Comparison of ENCODE assay signal across 8 cellular contexts in genomic region chr6:156776470-156776840, GRCh38. TPM values are rescaled to one million over a fixed set of nuclear protein-coding genes. Genes with fewer than 3 reads are reported as not detected.
A peak's percentile ranks its signal among the peaks of the same experiment; 100 is the strongest.
DNase-seq lines count a peak whose midpoint lies in the region; ATAC-seq and TF ChIP-seq lines count a peak whose summit lies in the region.

No MANE protein-coding gene starts in this region.

- no peaks in the 10 kb centered on the region for H3K36me3 ChIP-seq in left lung
- H3K36me3 ChIP-seq in tibial artery: no peaks in the 10 kb centered on the region

- peaks cover 19% of the 10 kb centered on the region for H3K4me1 Mint-ChIP-seq in MCF 10A (ENCODE audit: insufficient read depth, unreplicated experiment)

- H3K27me3 ChIP-seq in left lung: no peaks in the 10 kb centered on the region
- H3K27me3 ChIP-seq in tibial artery: no peaks in the 10 kb centered on the region

- TSS peak; percentile 40 for BruUV-seq in MCF 10A (replicated peaks; lab: Mats Ljungman, UMichigan)

- POLR2A ChIA-PET in MCF 10A (lab: Yijun Ruan, JAX): interaction anchor here (0.6 to 6.6 kb wide), 15 partner anchors 10 to 581 kb away, joined by 3 to 196 read pairs (median 9); no protein-coding TSS in a partner anchor

- DNase-seq in Right ventricle myocardium superior (no peak), cardiac septum (ENCODE audit: low spot score) (no peak), NCI-H774 (lab: John Stamatoyannopoulos, UW) (peak; percentile 27), MCF 10A (ENCODE audit: unreplicated experiment) (peak; percentile 63), left lung (no peak), tibial artery (no peak)

- H3K27me3 Mint-ChIP-seq in MCF 10A (ENCODE audit: insufficient read depth, unreplicated experiment): no peaks in the 10 kb centered on the region

- ATAC-seq in Right ventricle myocardium superior (ENCODE audit: poor library complexity) (peak; percentile 6), left lung (peak; percentile 1), GM18861 (IDR thresholded peaks at IDR 0.05; ENCODE audit: unreplicated experiment) (no peak), HG02763 (IDR thresholded peaks at IDR 0.05; ENCODE audit: unreplicated experiment) (no peak)

- TF ChIP-seq CTCF in MCF 10A (IDR thresholded peaks at IDR 0.05; ENCODE audit: unreplicated experiment) (no peak), left lung (IDR thresholded peaks at IDR 0.05) (no peak), tibial artery (IDR thresholded peaks at IDR 0.05) (no peak)

- H3K4me3 Mint-ChIP-seq in MCF 10A (ENCODE audit: unreplicated experiment): peak overlapping the region; percentile 79

- H3K9me3 ChIP-seq in left lung (no peaks in the 10 kb centered on the region), tibial artery (no peaks in the 10 kb centered on the region)

- H3K9me3 Mint-ChIP-seq in MCF 10A (ENCODE audit: unreplicated experiment): no peaks in the 10 kb centered on the region

- intact Hi-C loops in Right ventricle myocardium superior (cut with DNase I): loop anchor here (2.0 to 5.0 kb wide), 2 partner anchors 88 to 214 kb away; no protein-coding TSS in a partner anchor
- intact Hi-C loops in cardiac septum (cut with DNase I): loop anchor here (5.0 to 10.0 kb wide), 2 partner anchors 54 to 212 kb away; no protein-coding TSS in a partner anchor
- intact Hi-C loops in MCF 10A (cut with micrococcal nuclease): loop anchor here (2.0 to 5.0 kb wide), 2 partner anchors 406 to 622 kb away; no protein-coding TSS in a partner anchor
- intact Hi-C loops in left lung (cut with DNase I): loop anchor here in 1 of 2 donors (5.0 kb wide), 1 partner anchor 89 kb away; no protein-coding TSS in a partner anchor
- intact Hi-C loops in tibial artery (cut with DNase I; ENCODE audit: low total_unique reads): loop anchor here (5.0 to 10.0 kb wide), 2 partner anchors 246 to 408 kb away; no protein-coding TSS in a partner anchor

- H3K4me3 ChIP-seq in left lung: peak overlapping the region; percentile 52 to 72
- peak overlapping the region; percentile 86 to 96 for H3K4me3 ChIP-seq in tibial artery

- peaks cover 7 to 36% of the 10 kb centered on the region in 2 donors for H3K4me1 ChIP-seq in left lung
- H3K4me1 ChIP-seq in tibial artery: peaks cover 5 to 35% (median 25%) of the 10 kb centered on the region in 4 donors

- H3K36me3 Mint-ChIP-seq in MCF 10A (ENCODE audit: insufficient read depth, unreplicated experiment): peaks cover 7% of the 10 kb centered on the region

- peak overlapping the region; percentile 94 for H3K27ac Mint-ChIP-seq in MCF 10A (ENCODE audit: low read depth, unreplicated experiment)

- CTCF ChIA-PET in MCF 10A (lab: Yijun Ruan, JAX): interaction anchor here (0.7 kb wide), 1 partner anchor 24 kb away, joined by 3 read pairs; no protein-coding TSS in a partner anchor

- H3K27ac ChIP-seq in left lung (peak overlapping the region; percentile 95 to 100), tibial artery (peak overlapping the region; percentile 94 to 98)

RNA-seq across cellular contexts. Expression of gene ARID1B, which starts 0.7 kb away (rescaled TPM):
- total RNA-seq in Right ventricle myocardium superior (49.2 TPM), cardiac septum (61.1 TPM), MCF 10A (2022) (62.2 and 63.9 TPM in 2 replicates), left lung (10 to 100 TPM; 67.6 to 69.5 TPM)

Comparison
In these comparisons a context has a peak if more than half of its experiments do, and no peak if none do; other contexts are left out.
1. ATAC-seq: peak in Right ventricle myocardium superior (single experiment) and left lung (single experiment); none in GM18861 (single experiment) and HG02763 (single experiment).
2. DNase-seq: peak in NCI-H774 (single experiment) and MCF 10A (single experiment); none in Right ventricle myocardium superior (single experiment), cardiac septum (single experiment), left lung (0 of 2) and tibial artery (0 of 2).